Comparison of ENCODE assay signal across 10 cellular contexts in the genomic region with DNA sequence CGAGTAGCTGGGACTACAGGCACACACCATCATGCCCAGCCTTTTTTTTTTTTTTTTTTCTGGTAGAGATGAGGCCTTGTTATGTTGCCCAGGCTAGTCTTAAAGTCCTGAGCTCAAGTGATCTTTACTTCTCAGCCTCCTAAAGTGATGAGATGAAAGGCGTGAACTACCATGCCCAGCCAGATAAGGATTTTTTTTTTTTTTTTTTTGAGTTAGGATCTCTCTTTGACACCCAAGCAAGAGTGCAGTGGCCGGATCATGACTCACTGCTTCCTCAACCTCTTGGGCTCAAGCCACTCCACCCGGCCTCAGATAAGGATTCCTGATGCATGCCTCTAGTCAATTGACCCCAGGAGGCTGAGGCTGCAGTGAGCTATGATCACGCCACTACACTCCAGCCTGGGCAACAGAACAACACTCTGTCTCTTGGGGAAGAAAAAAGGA. TPM values are rescaled to one million over a fixed set of nuclear protein-coding genes. Genes with fewer than 3 reads are reported as not detected.
DNase-seq lines count a peak whose midpoint lies in the region; ATAC-seq, FAIRE-seq and TF ChIP-seq lines count a peak whose summit lies in the region.
"Had no signal": no experiment of that assay in that cellular context is flagged by ENCODE, and none has a peak within 500 bp of the region (broad histone marks: within the 10 kb centered on the region; RNA-seq: fewer than 3 reads in every experiment).

No MANE protein-coding gene starts in this region.

- H3K9me2 ChIP-seq in GM23338 (ENCODE audit: insufficient read depth), result no peaks in the 10 kb centered on the region

- TF ChIP-seq EP300 in tibial nerve (IDR thresholded peaks at IDR 0.05), result no peak

- H3K4me3 ChIP-seq in RWPE2 (ENCODE audit: severe bottlenecking), result no peak overlapping the region
- no peak overlapping the region for H3K4me3 ChIP-seq in fibroblast of mammary gland (ENCODE audit: control insufficient read depth, low read depth, low read length)
- no peak overlapping the region for H3K4me3 ChIP-seq in pancreas
- no peak overlapping the region for H3K4me3 ChIP-seq in GM23338
- no peak overlapping the region for H3K4me3 ChIP-seq in tibial nerve

- no peaks in the 10 kb centered on the region; the same call in 2 of the 3 replicates for H3K36me3 Mint-ChIP-seq in GM23338 (ENCODE audit: low read depth)
- H3K36me3 Mint-ChIP-seq: activated naive CD4-positive, alpha-beta T cell treated with anti-CD3 and anti-CD28 coated beads, Interleukin-2, amount 50 U/mL, for 24 hours had no signal

- H3F3A ChIP-seq in GM23338 (replicated peaks; ENCODE audit: low read depth), result no peaks in the 10 kb centered on the region

- H3K27me3 Mint-ChIP-seq in GM23338 (ENCODE audit: insufficient read depth, low read depth, poor library complexity), result peaks cover 17% of the 10 kb centered on the region

- peaks cover 2% of the 10 kb centered on the region for H3K4me1 ChIP-seq in RWPE2 (ENCODE audit: insufficient read depth, poor library complexity, severe bottlenecking)
- H3K4me1 ChIP-seq in pancreas, result no peaks in the 10 kb centered on the region
- peaks cover 7% of the 10 kb centered on the region; the same call in 1 of the 2 replicates for H3K4me1 ChIP-seq in GM23338 (ENCODE audit: insufficient read depth)
- peaks cover 0 to 24% (median 0%) of the 10 kb centered on the region in 4 donors for H3K4me1 ChIP-seq in tibial nerve

- H3K4me2 ChIP-seq in GM23338, result no peak overlapping the region

- no peaks in the 10 kb centered on the region for H3K79me2 ChIP-seq in GM23338 (replicated peaks; ENCODE audit: insufficient read depth)

- intact Hi-C loops in pancreas (cut with DNase I), result no loop called here

- no peaks in the 10 kb centered on the region for H3K9me3 Mint-ChIP-seq in GM23338
- H3K9me3 Mint-ChIP-seq: activated naive CD4-positive, alpha-beta T cell treated with anti-CD3 and anti-CD28 coated beads, Interleukin-2, amount 50 U/mL, for 24 hours had no signal

- H3K36me3 ChIP-seq in RWPE2 (ENCODE audit: low read depth) (no peaks in the 10 kb centered on the region), pancreas (no peaks in the 10 kb centered on the region), GM23338 (ENCODE audit: insufficient read depth) (no peaks in the 10 kb centered on the region), tibial nerve (peaks cover 0 to 9% (median 0%) of the 10 kb centered on the region in 3 donors)
- H3K36me3 ChIP-seq: neutrophil had no signal

- H2AFZ ChIP-seq in GM23338, result no peak overlapping the region

- peaks cover 3% of the 10 kb centered on the region for H4K20me1 ChIP-seq in GM23338 (replicated peaks; ENCODE audit: insufficient read depth)

- no peak overlapping the region for H3K27ac ChIP-seq in RWPE2 (ENCODE audit: poor library complexity, severe bottlenecking)
- H3K27ac ChIP-seq in pancreas, result no peak overlapping the region
- no peak overlapping the region for H3K27ac ChIP-seq in GM23338 (ENCODE audit: low read depth)
- no peak overlapping the region for H3K27ac ChIP-seq in tibial nerve
- H3K27ac ChIP-seq: neutrophil had no signal

- TF ChIP-seq POLR2A in tibial nerve (IDR thresholded peaks at IDR 0.05), result no peak

- H3K9me3 ChIP-seq in RWPE2 (ENCODE audit: severe bottlenecking) (no peaks in the 10 kb centered on the region), pancreas (no peaks in the 10 kb centered on the region), tibial nerve (no peaks in the 10 kb centered on the region)
- H3K9me3 ChIP-seq: neutrophil had no signal

- H3K27ac Mint-ChIP-seq in GM23338, result no peak overlapping the region
- H3K27ac Mint-ChIP-seq: activated naive CD4-positive, alpha-beta T cell treated with anti-CD3 and anti-CD28 coated beads, Interleukin-2, amount 50 U/mL, for 24 hours had no signal

- no peak overlapping the region for H3K4me3 Mint-ChIP-seq in GM23338
- H3K4me3 Mint-ChIP-seq: activated naive CD4-positive, alpha-beta T cell treated with anti-CD3 and anti-CD28 coated beads, Interleukin-2, amount 50 U/mL, for 24 hours had no signal

- no peak for FAIRE-seq in pancreas (lab: Jason Lieb, UNC)

- DNase-seq in GM03348 (ENCODE audit: low spot score) (peak; percentile 70), RWPE2 (ENCODE audit: low spot score) (peak; percentile 64), fibroblast of mammary gland (ENCODE audit: low read depth) (peak; percentile 96), pancreas (peak in 1 of 6 donors; percentile 17), GM23338 (ENCODE audit: low spot score) (no peak), pons (ENCODE audit: low spot score) (no peak), tibial nerve (ENCODE audit: low spot score in 2 of 2) (no peak)

- ATAC-seq in RWPE2 (ENCODE audit: low read depth), result peak; percentile 54
- ATAC-seq in pancreas, result peak in 3 of 4 donors; percentile 70 to 76 (median 71)
- ATAC-seq in GM23338, result no peak
- no peak for ATAC-seq in activated CD4-positive, CD25-positive, alpha-beta regulatory T cell treated with anti-CD3 and anti-CD28 coated beads, Interleukin-2, amount 50 U/mL, for 24 hours

- H3K4me1 Mint-ChIP-seq in GM23338, result no peaks in the 10 kb centered on the region; the same call in 2 of the 3 replicates
- H3K4me1 Mint-ChIP-seq: activated naive CD4-positive, alpha-beta T cell treated with anti-CD3 and anti-CD28 coated beads, Interleukin-2, amount 50 U/mL, for 24 hours had no signal

- WGBS in pancreas, 2 donors, result 47 to 54% methylated on average over 5 of the region's 5 CpGs
- 54 to 67% methylated on average over 5 of the region's 5 CpGs for WGBS in tibial nerve, 2 donors

- TF ChIP-seq CTCF in RWPE2 (IDR thresholded peaks at IDR 0.05; ENCODE audit: poor library complexity, severe bottlenecking), result no peak
- no peak for TF ChIP-seq CTCF in fibroblast of mammary gland (conservative IDR thresholded peaks at IDR 0.05; ENCODE audit: control insufficient read depth, insufficient read depth, low read depth, low read length)
- no peak for TF ChIP-seq CTCF in pancreas (IDR thresholded peaks at IDR 0.05)
- TF ChIP-seq CTCF in GM23338 (conservative IDR thresholded peaks at IDR 0.05; ENCODE audit: low read depth in 2 of 2), result no peak
- no peak for TF ChIP-seq CTCF in tibial nerve (IDR thresholded peaks at IDR 0.05)

- H3K27me3 ChIP-seq in RWPE2 (ENCODE audit: insufficient read depth, poor library complexity, severe bottlenecking) (no peaks in the 10 kb centered on the region), pancreas (no peaks in the 10 kb centered on the region), GM23338 (ENCODE audit: insufficient read depth) (no peaks in the 10 kb centered on the region), tibial nerve (no peaks in the 10 kb centered on the region)

TF ChIP-seq in GM23338, 12 proteins besides CTCF, POLR2A, EP300 and RAD21 (continues in another document):
- no peak for TF ChIP-seq CREB1 (CRISPR knock-in tag; IDR thresholded peaks at IDR 0.05; ENCODE audit: low read depth)
- no peak for TF ChIP-seq ZNF114 (CRISPR knock-in tag; IDR thresholded peaks at IDR 0.05)
- TF ChIP-seq, protein P1, sequence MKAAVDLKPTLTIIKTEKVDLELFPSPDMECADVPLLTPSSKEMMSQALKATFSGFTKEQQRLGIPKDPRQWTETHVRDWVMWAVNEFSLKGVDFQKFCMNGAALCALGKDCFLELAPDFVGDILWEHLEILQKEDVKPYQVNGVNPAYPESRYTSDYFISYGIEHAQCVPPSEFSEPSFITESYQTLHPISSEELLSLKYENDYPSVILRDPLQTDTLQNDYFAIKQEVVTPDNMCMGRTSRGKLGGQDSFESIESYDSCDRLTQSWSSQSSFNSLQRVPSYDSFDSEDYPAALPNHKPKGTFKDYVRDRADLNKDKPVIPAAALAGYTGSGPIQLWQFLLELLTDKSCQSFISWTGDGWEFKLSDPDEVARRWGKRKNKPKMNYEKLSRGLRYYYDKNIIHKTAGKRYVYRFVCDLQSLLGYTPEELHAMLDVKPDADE (IDR thresholded peaks at IDR 0.05), result no peak
- TF ChIP-seq NANOG (IDR thresholded peaks at IDR 0.05; ENCODE audit: borderline replicate concordance), result no peak

RNA-seq across cellular contexts. Expression of gene PLEKHG4, which starts 11.2 kb away (rescaled TPM):
- total RNA-seq in pancreas (1 to 10 TPM; 3.5 to 8.1 (median 5.2) TPM), tibial nerve (10 to 100 TPM; 25.6 to 42.4 (median 34.6) TPM)
- polyA plus RNA-seq in pancreas (10 to 100 TPM; 17.2 to 28.5 TPM), GM23338 (2016; fragmentation: Nextera tagmentation; extraction: Ambion mirVana) (3.2 and 4.9 TPM in 2 replicates)
- total RNA-seq in GM23338 (2014; rRNA removed; shearing (Covaris generic)), result 10.3 and 17.1 TPM in 2 replicates

RNA-seq across cellular contexts. Expression of gene SLC9A5, which starts 19.4 kb away (rescaled TPM):
- total RNA-seq in pancreas, result under 1 TPM; 0.22 to 0.69 (median 0.48) TPM
- 1 to 10 TPM; 1.3 to 1.5 TPM for polyA plus RNA-seq in pancreas
- total RNA-seq in GM23338 (2014; rRNA removed; shearing (Covaris generic)), result 5.4 and 6.4 TPM in 2 replicates
- polyA plus RNA-seq in GM23338 (2016; fragmentation: Nextera tagmentation; extraction: Ambion mirVana), result 3.4 and 4.5 TPM in 2 replicates
- 1 to 10 TPM in 3 of 4 donors, under 1 TPM in 1; 0.59 to 2.0 (median 1.5) TPM for total RNA-seq in tibial nerve

RNA-seq across cellular contexts. Expression of gene FHOD1, which starts 20.9 kb away (rescaled TPM):
- total RNA-seq in pancreas (10 to 100 TPM in 2 of 6 donors, 1 to 10 TPM in 4; 7.8 to 20.8 (median 8.8) TPM), tibial nerve (10 to 100 TPM; 17.3 to 45.3 (median 25.5) TPM)
- polyA plus RNA-seq in pancreas (10 to 100 TPM; 34.0 to 41.2 TPM), GM23338 (2016; fragmentation: Nextera tagmentation; extraction: Ambion mirVana) (26.2 and 28.4 TPM in 2 replicates)
- 48.2 and 52.7 TPM in 2 replicates for total RNA-seq in GM23338 (2014; rRNA removed; shearing (Covaris generic))

RNA-seq across cellular contexts. Expression of gene TMEM208, which starts 41.2 kb away (rescaled TPM):
- total RNA-seq in pancreas, result 10 to 100 TPM; 19.2 to 31.2 (median 26.0) TPM
- polyA plus RNA-seq in pancreas, result 10 to 100 TPM; 83.4 to 96.6 TPM
- 18.4 and 23.2 TPM in 2 replicates for total RNA-seq in GM23338 (2014; rRNA removed; shearing (Covaris generic))
- 82.3 and 89.7 TPM in 2 replicates for polyA plus RNA-seq in GM23338 (2016; fragmentation: Nextera tagmentation; extraction: Ambion mirVana)
- 10 to 100 TPM; 28.0 to 47.6 (median 41.2) TPM for total RNA-seq in tibial nerve

RNA-seq across cellular contexts. Expression of gene KCTD19, which starts 58.4 kb away (rescaled TPM):
- total RNA-seq in pancreas (under 1 TPM in 4 of 6 donors, not detected in 2; 0.09 to 0.56 (median 0.36) TPM), tibial nerve (1 to 10 TPM in 1 of 4 donors, under 1 TPM in 3; under 0.01 to 2.3 (median 0.25) TPM)
- polyA plus RNA-seq in pancreas (under 1 TPM; 0.42 to 0.70 TPM), GM23338 (2016; fragmentation: Nextera tagmentation; extraction: Ambion mirVana) (0.61 and 0.65 TPM in 2 replicates)
- total RNA-seq in GM23338 (2014; rRNA removed; shearing (Covaris generic)), result 0.31 TPM in 1 of 2 replicates, not detected in the other

Comparison
In these comparisons a context has a peak if more than half of its experiments do, and no peak if none do; other contexts are left out.
1. DNase-seq: peak in GM03348 (single experiment), RWPE2 (single experiment) and fibroblast of mammary gland (single experiment); none in GM23338 (single experiment), pons (single experiment) and tibial nerve (0 of 2).
2. ATAC-seq: peak in RWPE2 (single experiment) and pancreas (3 of 4); none in GM23338 (single experiment) and activated CD4-positive, CD25-positive, alpha-beta regulatory T cell treated with anti-CD3 and anti-CD28 coated beads, Interleukin-2, amount 50 U/mL, for 24 hours (0 of 2).